ENCODE assay signal across 21 cellular contexts in genomic region chr16:1999866-2000514, GRCh38. TPM values are rescaled to one million over a fixed set of nuclear protein-coding genes. Genes with fewer than 3 reads are reported as not detected.
DNase-seq lines count a peak whose midpoint lies in the region; ATAC-seq and TF ChIP-seq lines count a peak whose summit lies in the region.
"Had no signal": no experiment of that assay in that cellular context is flagged by ENCODE, and none has a peak within 500 bp of the region (broad histone marks: within the 10 kb centered on the region; RNA-seq: fewer than 3 reads in every experiment).

No MANE protein-coding gene starts in this region.

- TF ChIP-seq POLR2A in spleen (IDR thresholded peaks at IDR 0.05) = no peak

- H3K9me3 Mint-ChIP-seq in activated CD8-positive, alpha-beta memory T cell treated with anti-CD3 and anti-CD28 coated beads, Interleukin-2, amount 10 ng/mL, durations not matched to agents 7 days and 5 days (ENCODE audit: low read depth) = no peaks in the 10 kb centered on the region
- H3K9me3 Mint-ChIP-seq: CD8-positive, alpha-beta T cell; GM23338 had no signal

- no peaks in the 10 kb centered on the region for H3K9me3 ChIP-seq in spleen
- H3K9me3 ChIP-seq: HAP-1, SK-N-SH had no signal

- H3K4me1 Mint-ChIP-seq in activated CD8-positive, alpha-beta memory T cell treated with anti-CD3 and anti-CD28 coated beads, Interleukin-2, amount 10 ng/mL, durations not matched to agents 7 days and 5 days = peaks cover 15% of the 10 kb centered on the region

- peaks cover 20% of the 10 kb centered on the region for H3K36me3 Mint-ChIP-seq in activated CD8-positive, alpha-beta memory T cell treated with anti-CD3 and anti-CD28 coated beads, Interleukin-2, amount 10 ng/mL, durations not matched to agents 7 days and 5 days

- 73 to 90% (median 80%) methylated on average over 19 to 28 of the region's 28 CpGs for WGBS in spleen, 5 donors

- H3K27me3 Mint-ChIP-seq in activated CD8-positive, alpha-beta memory T cell treated with anti-CD3 and anti-CD28 coated beads, Interleukin-2, amount 10 ng/mL, durations not matched to agents 7 days and 5 days = no peaks in the 10 kb centered on the region

- peak overlapping the region in 3 of 8 donors; percentile 20 to 31 (median 27) for H3K27ac ChIP-seq in spleen
- H3K27ac ChIP-seq: 22Rv1, KMS-11 had no signal

- H3K4me3 Mint-ChIP-seq in activated CD8-positive, alpha-beta memory T cell treated with anti-CD3 and anti-CD28 coated beads, Interleukin-2, amount 10 ng/mL, durations not matched to agents 7 days and 5 days = no peak overlapping the region
- H3K4me3 Mint-ChIP-seq: CD8-positive, alpha-beta T cell; GM23338 had no signal

- peak; percentile 13 for DNase-seq in activated CD8-positive, alpha-beta memory T cell treated with anti-CD3 and anti-CD28 coated beads, Interleukin-2, amount 50 U/mL, for 4 hours
- no peak for DNase-seq in activated CD8-positive, alpha-beta memory T cell treated with anti-CD3 and anti-CD28 coated beads, Interleukin-2, amount 10 ng/mL, durations not matched to agents 7 days and 5 days
- peak; percentile 78 for DNase-seq in spleen
- DNase-seq: C1 segment of cervical spinal cord; DND-41; NCI-H1092 treated with DMSO at 0.1 percent for 48 hours; NCI-H1436 treated with DMSO at 0.1 percent for 48 hours; NCI-H1930; NCI-H2227 treated with DMSO at 0.1 percent for 48 hours; NCI-H510A; NCI-H748 treated with DMSO at 0.1 percent for 48 hours; NK-92 treated with Interleukin-12 subunit alpha and Interleukin-12 subunit beta, amount 100 ng/mL, for 24 hours; SIG-M5; SK-N-SH had no signal

- intact Hi-C loops in spleen (cut with DNase I; ENCODE audit: low total_unique reads) = no loop called here

- H3K27ac Mint-ChIP-seq in activated CD8-positive, alpha-beta memory T cell treated with anti-CD3 and anti-CD28 coated beads, Interleukin-2, amount 10 ng/mL, durations not matched to agents 7 days and 5 days = no peak overlapping the region
- H3K27ac Mint-ChIP-seq: CD8-positive, alpha-beta T cell; GM23338 had no signal

- CTCF ChIA-PET in activated CD8-positive, alpha-beta memory T cell treated with anti-CD3 and anti-CD28 coated beads, Interleukin-2, amount 10 ng/mL, durations not matched to agents 7 days and 5 days (lab: Charles Lee) = interaction anchor here (0.8 to 4.2 kb wide), 3 partner anchors 8 to 155 kb away, joined by 3 to 17 read pairs (median 5); partner anchors contain the start of gene TRAF7

- no peaks in the 10 kb centered on the region for H3K27me3 ChIP-seq in spleen (replicated peaks in 1 of 7)

- H3K4me3 ChIP-seq in spleen = no peak overlapping the region
- H3K4me3 ChIP-seq: GM23338, HAP-1 had no signal

- H3K4me1 ChIP-seq in spleen = peaks cover 16 to 35% (median 19%) of the 10 kb centered on the region in 6 donors

- H3K36me3 ChIP-seq in spleen = peaks cover 5 to 82% (median 69%) of the 10 kb centered on the region in 6 donors

- TF ChIP-seq CTCF in spleen (IDR thresholded peaks at IDR 0.05 in 8 of 11, conservative IDR thresholded peaks at IDR 0.05 in 3 of 11) = no peak

- no peak for ATAC-seq in activated CD8-positive, alpha-beta memory T cell treated with anti-CD3 and anti-CD28 coated beads, Interleukin-2, amount 10 ng/mL, durations not matched to agents 7 days and 5 days
- no peak for ATAC-seq in HG03280 (IDR thresholded peaks at IDR 0.05; ENCODE audit: unreplicated experiment)
- ATAC-seq: CD8-positive, alpha-beta T cell; GM23338 had no signal

RNA-seq across cellular contexts. Expression of gene ZNF598, which starts 9.6 kb away (rescaled TPM):
- total RNA-seq in activated CD8-positive, alpha-beta memory T cell treated with anti-CD3 and anti-CD28 coated beads, Interleukin-2, amount 10 ng/mL, durations not matched to agents 7 days and 5 days = 10 to 100 TPM; 76.2 to 94.5 TPM
- total RNA-seq in spleen = 10 to 100 TPM; 34.6 to 56.2 (median 47.2) TPM
- 10 to 100 TPM; 21.8 to 45.5 (median 29.0) TPM for polyA plus RNA-seq in spleen

RNA-seq across cellular contexts. Expression of gene SYNGR3, which starts 10.2 kb away (rescaled TPM):
- total RNA-seq in activated CD8-positive, alpha-beta memory T cell treated with anti-CD3 and anti-CD28 coated beads, Interleukin-2, amount 10 ng/mL, durations not matched to agents 7 days and 5 days = 10 to 100 TPM in 1 of 2 experiments, 1 to 10 TPM in 1; 6.4 to 17.6 TPM
- total RNA-seq in spleen = 10 to 100 TPM in 1 of 7 donors, 1 to 10 TPM in 5, under 1 TPM in 1; 0.85 to 11.4 (median 2.6) TPM
- 1 to 10 TPM; 1.8 to 3.0 (median 3.0) TPM for polyA plus RNA-seq in spleen

RNA-seq across cellular contexts. Expression of gene GFER, which starts 16.0 kb away (rescaled TPM):
- total RNA-seq in activated CD8-positive, alpha-beta memory T cell treated with anti-CD3 and anti-CD28 coated beads, Interleukin-2, amount 10 ng/mL, durations not matched to agents 7 days and 5 days = 10 to 100 TPM; 33.5 to 40.9 TPM
- 10 to 100 TPM in 6 of 7 donors, 1 to 10 TPM in 1; 9.6 to 23.3 (median 20.5) TPM for total RNA-seq in spleen
- polyA plus RNA-seq in spleen = 10 to 100 TPM; 28.5 to 36.0 (median 34.9) TPM

RNA-seq across cellular contexts. Expression of gene NOXO1, which starts 18.7 kb away (rescaled TPM):
- under 1 TPM in 1 of 2 experiments, not detected in 1; 0.26 TPM for total RNA-seq in activated CD8-positive, alpha-beta memory T cell treated with anti-CD3 and anti-CD28 coated beads, Interleukin-2, amount 10 ng/mL, durations not matched to agents 7 days and 5 days
- 1 to 10 TPM in 1 of 7 donors, under 1 TPM in 2, not detected in 4; 0.30 to 1.4 (median 0.49) TPM for total RNA-seq in spleen
- polyA plus RNA-seq in spleen = 1 to 10 TPM in 1 of 3 donors, under 1 TPM in 2; 0.68 to 1.3 (median 0.96) TPM
- total RNA-seq: HT1080 had no signal

RNA-seq across cellular contexts. Expression of gene NPW, which starts 19.6 kb away (rescaled TPM):
- 1 to 10 TPM; 1.1 to 6.3 TPM for total RNA-seq in activated CD8-positive, alpha-beta memory T cell treated with anti-CD3 and anti-CD28 coated beads, Interleukin-2, amount 10 ng/mL, durations not matched to agents 7 days and 5 days
- total RNA-seq in spleen = 1 to 10 TPM in 1 of 7 donors, under 1 TPM in 3, not detected in 3; 0.51 to 1.9 (median 0.89) TPM
- 1 to 10 TPM in 2 of 3 donors, under 1 TPM in 1; 0.30 to 2.5 (median 2.3) TPM for polyA plus RNA-seq in spleen
- total RNA-seq: CD8-positive, alpha-beta T cell had no signal
